Comparison of ENCODE assay signal across 10 cellular contexts in the genomic region with DNA sequence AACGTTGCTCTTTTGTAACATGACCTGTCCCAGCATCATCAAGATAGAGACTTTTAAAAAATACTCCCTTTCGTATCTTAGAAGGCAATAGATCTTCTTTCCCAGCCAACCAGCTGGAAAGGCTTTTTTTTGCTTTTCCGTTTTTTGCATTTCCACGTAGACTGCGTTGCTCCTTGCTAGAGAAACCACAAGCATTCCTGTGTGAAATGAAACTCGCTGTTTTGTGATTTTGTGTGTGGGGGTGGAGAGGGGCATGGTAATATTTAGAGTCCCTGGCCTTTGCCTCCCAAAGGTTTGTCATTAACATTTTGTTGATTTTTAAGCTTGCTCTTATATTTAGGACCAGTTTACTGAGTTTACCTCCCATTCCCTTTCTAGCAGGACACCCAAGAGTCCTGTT.
DNase-seq lines count a peak whose midpoint lies in the region; ATAC-seq and TF ChIP-seq lines count a peak whose summit lies in the region.
"Had no signal": no experiment of that assay in that cellular context is flagged by ENCODE, and none has a peak within 500 bp of the region (broad histone marks: within the 10 kb centered on the region; RNA-seq: fewer than 3 reads in every experiment).

No MANE protein-coding gene starts in this region.

- H3K9me3 ChIP-seq in heart right ventricle (no peaks in the 10 kb centered on the region), right cardiac atrium (ENCODE audit: control insufficient read depth, low read length) (no peaks in the 10 kb centered on the region), muscle layer of colon (ENCODE audit: low read length) (no peaks in the 10 kb centered on the region), vagina (no peaks in the 10 kb centered on the region)

- peak overlapping the region; percentile 31 for H3K9ac ChIP-seq in muscle layer of colon (ENCODE audit: low read length)

- H3K36me3 ChIP-seq in heart right ventricle: no peaks in the 10 kb centered on the region
- H3K36me3 ChIP-seq in muscle layer of colon (ENCODE audit: insufficient read depth, low read length): no peaks in the 10 kb centered on the region
- H3K36me3 ChIP-seq in vagina: no peaks in the 10 kb centered on the region

- H3K27me3 ChIP-seq in heart right ventricle (peaks cover 0 to 5% (median 0%) of the 10 kb centered on the region in 7 donors), right cardiac atrium (ENCODE audit: control insufficient read depth, insufficient read depth) (no peaks in the 10 kb centered on the region), muscle layer of colon (ENCODE audit: control insufficient read depth in 1 of 2, insufficient read depth in 2 of 2, low read length in 2 of 2) (no peaks in the 10 kb centered on the region), vagina (no peaks in the 10 kb centered on the region)

- 50 to 69% methylated on average over 6 of the region's 6 CpGs for WGBS in heart right ventricle, 2 donors
- 51% methylated on average over 6 of the region's 6 CpGs for WGBS in right cardiac atrium

- TF ChIP-seq CTCF in heart right ventricle (IDR thresholded peaks at IDR 0.05): no peak
- TF ChIP-seq CTCF in coronary artery (IDR thresholded peaks at IDR 0.05): no peak
- no peak for TF ChIP-seq CTCF in vagina (IDR thresholded peaks at IDR 0.05)

- intact Hi-C loops in heart right ventricle (cut with DNase I): no loop called here
- intact Hi-C loops in right cardiac atrium (cut with DNase I): no loop called here
- intact Hi-C loops in vagina (cut with DNase I): no loop called here

- ATAC-seq in heart right ventricle (peak in 3 of 8 donors; percentile 21 to 51 (median 29)), right cardiac atrium (no peak)

- H3K4me3 ChIP-seq in heart right ventricle (peak overlapping the region in 2 of 10 donors; percentile 6 to 9), right cardiac atrium (ENCODE audit: low read length) (no peak overlapping the region), coronary artery (peak overlapping the region; percentile 57), muscle layer of colon (ENCODE audit: low read depth in 1 of 2, low read length in 2 of 2) (peak overlapping the region in 1 of 2 donors; percentile 19), vagina (no peak overlapping the region)
- H3K4me3 ChIP-seq: lung had no signal

- H3K27ac ChIP-seq in heart right ventricle (peak overlapping the region in 7 of 10 donors; percentile 34 to 63 (median 52)), right cardiac atrium (ENCODE audit: low read length) (no peak overlapping the region), coronary artery (peak overlapping the region; percentile 71 to 82), muscle layer of colon (ENCODE audit: low read depth, low read length) (no peak overlapping the region), vagina (peak overlapping the region; percentile 30)

- no peak for TF ChIP-seq POLR2A in vagina (IDR thresholded peaks at IDR 0.05)

- peaks cover 0 to 32% (median 8%) of the 10 kb centered on the region in 9 donors for H3K4me1 ChIP-seq in heart right ventricle
- H3K4me1 ChIP-seq in right cardiac atrium (ENCODE audit: control insufficient read depth, insufficient read depth, low read length): peaks cover 2% of the 10 kb centered on the region
- peaks cover 9% of the 10 kb centered on the region for H3K4me1 ChIP-seq in muscle layer of colon (ENCODE audit: insufficient read depth, low read length)
- peaks cover 7% of the 10 kb centered on the region for H3K4me1 ChIP-seq in vagina

- DNase-seq in heart right ventricle: no peak
- DNase-seq in right cardiac atrium: no peak
- DNase-seq in coronary artery (ENCODE audit: low spot score): no peak
- DNase-seq in vagina (ENCODE audit: extremely low spot score in 2 of 2): no peak
- no peak for DNase-seq in nucleus accumbens (lab: John Stamatoyannopoulos, UW)
- DNase-seq in DMS 273 (lab: John Stamatoyannopoulos, UW; ENCODE audit: unreplicated experiment): no peak
- DNase-seq in NCI-H1092 (lab: John Stamatoyannopoulos, UW): no peak
- DNase-seq: NCI-H2081 treated with DMSO at 0.1 percent for 48 hours had no signal

Comparison
In these comparisons a context has a peak if more than half of its experiments do, and no peak if none do; other contexts are left out.
1. H3K27ac ChIP-seq: peak in heart right ventricle (7 of 10), coronary artery (2 of 2) and vagina (single experiment); none in right cardiac atrium (single experiment) and muscle layer of colon (single experiment).